Comparison of ENCODE assay signal across 12 cellular contexts in the genomic region with DNA sequence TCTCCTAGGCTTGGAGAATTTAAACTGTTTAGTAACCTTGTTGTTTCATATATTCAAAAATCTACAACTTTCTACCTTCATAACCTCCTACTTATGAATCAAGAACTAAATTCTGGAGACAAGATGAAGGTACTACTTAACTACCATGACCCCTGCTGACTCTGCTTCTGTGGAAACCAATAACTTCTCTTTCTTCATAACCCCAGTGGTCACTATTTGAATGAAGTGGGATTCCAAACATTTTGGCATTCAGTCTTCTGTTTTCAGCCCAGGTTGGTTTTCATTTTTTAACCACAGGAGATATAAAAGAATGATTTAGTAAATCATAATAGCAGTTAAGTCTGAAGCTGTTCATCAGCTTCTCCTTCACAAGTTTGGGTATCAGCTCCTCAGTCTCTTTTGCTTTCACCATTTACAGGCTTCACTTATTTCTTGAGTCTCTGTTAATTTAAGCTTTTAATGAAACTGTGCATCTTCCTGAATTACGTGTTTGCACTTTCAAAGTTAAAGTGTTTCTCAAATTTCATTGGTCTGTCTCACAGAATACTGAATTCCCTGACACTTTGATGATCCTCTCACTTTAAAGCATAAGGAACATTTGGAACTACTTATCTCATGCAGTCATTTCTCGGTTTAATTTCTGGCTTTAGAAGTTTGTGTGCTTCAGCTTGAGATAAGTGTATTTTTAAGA. TPM values are rescaled to one million over a fixed set of nuclear protein-coding genes. Genes with fewer than 3 reads are reported as not detected.
DNase-seq lines count a peak whose midpoint lies in the region; ATAC-seq and TF ChIP-seq lines count a peak whose summit lies in the region.
"Had no signal": no experiment of that assay in that cellular context is flagged by ENCODE, and none has a peak within 500 bp of the region (broad histone marks: within the 10 kb centered on the region; RNA-seq: fewer than 3 reads in every experiment).

No MANE protein-coding gene starts in this region.

- ATAC-seq in heart left ventricle: no peak
- ATAC-seq in activated T-helper 17 cell treated with anti-CD3 and anti-CD28 coated beads, Interleukin-2, amount 50 U/mL, for 72 hours (replicated peaks): no peak

- H3K36me3 Mint-ChIP-seq in activated T-helper 17 cell treated with anti-CD3 and anti-CD28 coated beads, Interleukin-2, amount 50 U/mL, for 72 hours (ENCODE audit: low read depth): no peaks in the 10 kb centered on the region
- no peaks in the 10 kb centered on the region for H3K36me3 Mint-ChIP-seq in immature natural killer cell
- peaks cover 5% of the 10 kb centered on the region for H3K36me3 Mint-ChIP-seq in type B pancreatic cell

- peaks cover 95% of the 10 kb centered on the region for H3K4me1 ChIP-seq in left ventricle myocardium inferior
- peaks cover 5 to 98% (median 72%) of the 10 kb centered on the region in 12 donors for H3K4me1 ChIP-seq in heart left ventricle
- H3K4me1 ChIP-seq: BE2C had no signal

- peak overlapping the region; percentile 71 for H3K4me3 Mint-ChIP-seq in activated T-helper 17 cell treated with anti-CD3 and anti-CD28 coated beads, Interleukin-2, amount 50 U/mL, for 72 hours
- H3K4me3 Mint-ChIP-seq in immature natural killer cell: peak overlapping the region in 2 of 5 donors; percentile 87 to 88
- H3K4me3 Mint-ChIP-seq in type B pancreatic cell: peak overlapping the region; percentile 11

- 41 to 51% (median 47%) methylated on average over 2 of the region's 2 CpGs for WGBS in heart left ventricle, 4 donors

- H3K27me3 Mint-ChIP-seq in activated T-helper 17 cell treated with anti-CD3 and anti-CD28 coated beads, Interleukin-2, amount 50 U/mL, for 72 hours: no peaks in the 10 kb centered on the region
- H3K27me3 Mint-ChIP-seq in immature natural killer cell (ENCODE audit: low read depth in 3 of 3): peaks cover 0 to 3% (median 0%) of the 10 kb centered on the region in 3 donors
- no peaks in the 10 kb centered on the region for H3K27me3 Mint-ChIP-seq in type B pancreatic cell

- H3K27ac Mint-ChIP-seq in activated T-helper 17 cell treated with anti-CD3 and anti-CD28 coated beads, Interleukin-2, amount 50 U/mL, for 72 hours: peak overlapping the region; percentile 73
- H3K27ac Mint-ChIP-seq in immature natural killer cell (peak overlapping the region in 5 of 6 donors; percentile 69 to 87 (median 85)), type B pancreatic cell (no peak overlapping the region)

- H3K4me1 Mint-ChIP-seq in activated T-helper 17 cell treated with anti-CD3 and anti-CD28 coated beads, Interleukin-2, amount 50 U/mL, for 72 hours: peaks cover 62% of the 10 kb centered on the region
- H3K4me1 Mint-ChIP-seq in immature natural killer cell: peaks cover 93 to 100% of the 10 kb centered on the region in 2 donors
- H3K4me1 Mint-ChIP-seq in type B pancreatic cell (ENCODE audit: unreplicated experiment): peaks cover 56% of the 10 kb centered on the region

- H3K36me3 ChIP-seq in left ventricle myocardium inferior (no peaks in the 10 kb centered on the region), heart left ventricle (no peaks in the 10 kb centered on the region)
- H3K36me3 ChIP-seq: BE2C had no signal

- no peak for TF ChIP-seq POLR2A in heart left ventricle (IDR thresholded peaks at IDR 0.05)

- TF ChIP-seq CTCF in left ventricle myocardium inferior (IDR thresholded peaks at IDR 0.05; ENCODE audit: borderline replicate concordance): no peak
- no peak for TF ChIP-seq CTCF in heart left ventricle (IDR thresholded peaks at IDR 0.05)
- TF ChIP-seq CTCF in type B pancreatic cell (conservative IDR thresholded peaks at IDR 0.05): no peak

- H3K27ac ChIP-seq in left ventricle myocardium inferior (replicated peaks) (peak overlapping the region; percentile 66), heart left ventricle (peak overlapping the region in 2 of 12 donors; percentile 11 to 53)
- H3K27ac ChIP-seq: parathyroid adenoma, PC-9 had no signal

- H3K9me3 ChIP-seq in left ventricle myocardium inferior (replicated peaks) (no peaks in the 10 kb centered on the region), heart left ventricle (no peaks in the 10 kb centered on the region)
- H3K9me3 ChIP-seq: BE2C had no signal

- H3K9me3 Mint-ChIP-seq in activated T-helper 17 cell treated with anti-CD3 and anti-CD28 coated beads, Interleukin-2, amount 50 U/mL, for 72 hours: no peaks in the 10 kb centered on the region
- H3K9me3 Mint-ChIP-seq in immature natural killer cell: no peaks in the 10 kb centered on the region
- peaks cover 5% of the 10 kb centered on the region for H3K9me3 Mint-ChIP-seq in type B pancreatic cell

- H3K27me3 ChIP-seq in left ventricle myocardium inferior (ENCODE audit: low read depth) (no peaks in the 10 kb centered on the region), heart left ventricle (no peaks in the 10 kb centered on the region)
- H3K27me3 ChIP-seq: BE2C had no signal

- no peak for DNase-seq in left ventricle myocardium inferior
- no peak for DNase-seq in heart left ventricle
- DNase-seq in immature natural killer cell: no peak
- no peak for DNase-seq in type B pancreatic cell (ENCODE audit: extremely low spot score, unreplicated experiment)
- no peak for DNase-seq in EL
- DNase-seq in HUDEP-2 (lab: John Stamatoyannopoulos, UW; ENCODE audit: unreplicated experiment in 76 of 76): no peak
- no peak for DNase-seq in effector CD8-positive, alpha-beta T cell (lab: John Stamatoyannopoulos, UW)
- DNase-seq: BE2C, PC-9 had no signal

- no peak overlapping the region for H3K4me3 ChIP-seq in left ventricle myocardium inferior
- no peak overlapping the region for H3K4me3 ChIP-seq in heart left ventricle
- H3K4me3 ChIP-seq: lung, PC-9 had no signal

- intact Hi-C loops in left ventricle myocardium inferior (cut with micrococcal nuclease) (no loop called here), heart left ventricle (cut with DNase I) (no loop called here)

RNA-seq across cellular contexts. Expression of a gene that starts 9.5 kb away (rescaled TPM):
- total RNA-seq in left ventricle myocardium inferior (54.2 TPM), heart left ventricle (10 to 100 TPM; 49.9 to 71.5 (median 54.4) TPM), type B pancreatic cell (ENCODE audit: low replicate concordance) (92.2 and 104 TPM in 2 replicates)
- polyA plus RNA-seq in heart left ventricle (10 to 100 TPM; 16.2 to 23.7 TPM), immature natural killer cell (10 to 100 TPM; 32.5 to 57.3 (median 33.0) TPM)
- total RNA-seq in activated T-helper 17 cell treated with anti-CD3 and anti-CD28 coated beads, Interleukin-2, amount 50 U/mL, for 72 hours: 10 to 100 TPM; 60.0 to 68.3 TPM
